Comparison of ENCODE assay signal across 1 cellular context in the genomic region with DNA sequence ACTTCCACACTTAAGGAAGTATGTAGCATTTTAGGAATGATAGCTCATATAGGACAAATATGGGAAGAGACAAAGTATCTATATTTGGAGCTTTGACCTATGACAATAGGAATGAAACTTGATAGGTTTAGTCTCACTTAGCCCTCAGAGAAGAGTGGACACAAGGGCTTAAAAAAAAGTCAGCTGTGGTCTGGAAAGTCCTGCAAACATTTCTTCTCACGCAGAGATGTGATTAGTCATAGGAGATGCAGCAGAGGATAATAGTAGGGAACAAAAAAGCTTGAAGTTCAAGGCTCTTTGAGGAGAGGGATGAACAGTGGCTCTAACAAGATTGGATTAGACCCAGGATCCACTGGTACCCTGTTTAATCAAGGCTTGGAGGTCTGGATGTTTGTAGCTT.
TF ChIP-seq lines count a peak whose summit lies in the region.

No MANE protein-coding gene starts in this region.

TF ChIP-seq in GM23338, 12 proteins besides CTCF, POLR2A, EP300 and RAD21:
- TF ChIP-seq, protein P1, sequence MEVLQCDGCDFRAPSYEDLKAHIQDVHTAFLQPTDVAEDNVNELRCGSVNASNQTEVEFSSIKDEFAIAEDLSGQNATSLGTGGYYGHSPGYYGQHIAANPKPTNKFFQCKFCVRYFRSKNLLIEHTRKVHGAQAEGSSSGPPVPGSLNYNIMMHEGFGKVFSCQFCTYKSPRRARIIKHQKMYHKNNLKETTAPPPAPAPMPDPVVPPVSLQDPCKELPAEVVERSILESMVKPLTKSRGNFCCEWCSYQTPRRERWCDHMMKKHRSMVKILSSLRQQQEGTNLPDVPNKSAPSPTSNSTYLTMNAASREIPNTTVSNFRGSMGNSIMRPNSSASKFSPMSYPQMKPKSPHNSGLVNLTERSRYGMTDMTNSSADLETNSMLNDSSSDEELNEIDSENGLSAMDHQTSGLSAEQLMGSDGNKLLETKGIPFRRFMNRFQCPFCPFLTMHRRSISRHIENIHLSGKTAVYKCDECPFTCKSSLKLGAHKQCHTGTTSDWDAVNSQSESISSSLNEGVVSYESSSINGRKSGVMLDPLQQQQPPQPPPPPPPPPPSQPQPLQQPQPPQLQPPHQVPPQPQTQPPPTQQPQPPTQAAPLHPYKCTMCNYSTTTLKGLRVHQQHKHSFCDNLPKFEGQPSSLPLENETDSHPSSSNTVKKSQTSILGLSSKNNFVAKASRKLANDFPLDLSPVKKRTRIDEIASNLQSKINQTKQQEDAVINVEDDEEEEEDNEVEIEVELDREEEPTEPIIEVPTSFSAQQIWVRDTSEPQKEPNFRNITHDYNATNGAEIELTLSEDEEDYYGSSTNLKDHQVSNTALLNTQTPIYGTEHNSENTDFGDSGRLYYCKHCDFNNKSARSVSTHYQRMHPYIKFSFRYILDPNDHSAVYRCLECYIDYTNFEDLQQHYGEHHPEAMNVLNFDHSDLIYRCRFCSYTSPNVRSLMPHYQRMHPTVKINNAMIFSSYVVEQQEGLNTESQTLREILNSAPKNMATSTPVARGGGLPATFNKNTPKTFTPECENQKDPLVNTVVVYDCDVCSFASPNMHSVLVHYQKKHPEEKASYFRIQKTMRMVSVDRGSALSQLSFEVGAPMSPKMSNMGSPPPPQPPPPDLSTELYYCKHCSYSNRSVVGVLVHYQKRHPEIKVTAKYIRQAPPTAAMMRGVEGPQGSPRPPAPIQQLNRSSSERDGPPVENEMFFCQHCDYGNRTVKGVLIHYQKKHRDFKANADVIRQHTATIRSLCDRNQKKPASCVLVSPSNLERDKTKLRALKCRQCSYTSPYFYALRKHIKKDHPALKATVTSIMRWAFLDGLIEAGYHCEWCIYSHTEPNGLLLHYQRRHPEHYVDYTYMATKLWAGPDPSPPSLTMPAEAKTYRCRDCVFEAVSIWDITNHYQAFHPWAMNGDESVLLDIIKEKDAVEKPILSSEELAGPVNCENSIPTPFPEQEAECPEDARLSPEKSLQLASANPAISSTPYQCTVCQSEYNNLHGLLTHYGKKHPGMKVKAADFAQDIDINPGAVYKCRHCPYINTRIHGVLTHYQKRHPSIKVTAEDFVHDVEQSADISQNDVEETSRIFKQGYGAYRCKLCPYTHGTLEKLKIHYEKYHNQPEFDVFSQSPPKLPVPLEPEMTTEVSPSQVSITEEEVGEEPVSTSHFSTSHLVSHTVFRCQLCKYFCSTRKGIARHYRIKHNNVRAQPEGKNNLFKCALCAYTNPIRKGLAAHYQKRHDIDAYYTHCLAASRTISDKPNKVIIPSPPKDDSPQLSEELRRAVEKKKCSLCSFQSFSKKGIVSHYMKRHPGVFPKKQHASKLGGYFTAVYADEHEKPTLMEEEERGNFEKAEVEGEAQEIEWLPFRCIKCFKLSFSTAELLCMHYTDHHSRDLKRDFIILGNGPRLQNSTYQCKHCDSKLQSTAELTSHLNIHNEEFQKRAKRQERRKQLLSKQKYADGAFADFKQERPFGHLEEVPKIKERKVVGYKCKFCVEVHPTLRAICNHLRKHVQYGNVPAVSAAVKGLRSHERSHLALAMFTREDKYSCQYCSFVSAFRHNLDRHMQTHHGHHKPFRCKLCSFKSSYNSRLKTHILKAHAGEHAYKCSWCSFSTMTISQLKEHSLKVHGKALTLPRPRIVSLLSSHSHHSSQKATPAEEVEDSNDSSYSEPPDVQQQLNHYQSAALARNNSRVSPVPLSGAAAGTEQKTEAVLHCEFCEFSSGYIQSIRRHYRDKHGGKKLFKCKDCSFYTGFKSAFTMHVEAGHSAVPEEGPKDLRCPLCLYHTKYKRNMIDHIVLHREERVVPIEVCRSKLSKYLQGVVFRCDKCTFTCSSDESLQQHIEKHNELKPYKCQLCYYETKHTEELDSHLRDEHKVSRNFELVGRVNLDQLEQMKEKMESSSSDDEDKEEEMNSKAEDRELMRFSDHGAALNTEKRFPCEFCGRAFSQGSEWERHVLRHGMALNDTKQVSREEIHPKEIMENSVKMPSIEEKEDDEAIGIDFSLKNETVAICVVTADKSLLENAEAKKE (CRISPR knock-in tag; IDR thresholded peaks at IDR 0.05) = no peak
- no peak for TF ChIP-seq NANOG (IDR thresholded peaks at IDR 0.05; ENCODE audit: borderline replicate concordance)
- TF ChIP-seq, protein P2, sequence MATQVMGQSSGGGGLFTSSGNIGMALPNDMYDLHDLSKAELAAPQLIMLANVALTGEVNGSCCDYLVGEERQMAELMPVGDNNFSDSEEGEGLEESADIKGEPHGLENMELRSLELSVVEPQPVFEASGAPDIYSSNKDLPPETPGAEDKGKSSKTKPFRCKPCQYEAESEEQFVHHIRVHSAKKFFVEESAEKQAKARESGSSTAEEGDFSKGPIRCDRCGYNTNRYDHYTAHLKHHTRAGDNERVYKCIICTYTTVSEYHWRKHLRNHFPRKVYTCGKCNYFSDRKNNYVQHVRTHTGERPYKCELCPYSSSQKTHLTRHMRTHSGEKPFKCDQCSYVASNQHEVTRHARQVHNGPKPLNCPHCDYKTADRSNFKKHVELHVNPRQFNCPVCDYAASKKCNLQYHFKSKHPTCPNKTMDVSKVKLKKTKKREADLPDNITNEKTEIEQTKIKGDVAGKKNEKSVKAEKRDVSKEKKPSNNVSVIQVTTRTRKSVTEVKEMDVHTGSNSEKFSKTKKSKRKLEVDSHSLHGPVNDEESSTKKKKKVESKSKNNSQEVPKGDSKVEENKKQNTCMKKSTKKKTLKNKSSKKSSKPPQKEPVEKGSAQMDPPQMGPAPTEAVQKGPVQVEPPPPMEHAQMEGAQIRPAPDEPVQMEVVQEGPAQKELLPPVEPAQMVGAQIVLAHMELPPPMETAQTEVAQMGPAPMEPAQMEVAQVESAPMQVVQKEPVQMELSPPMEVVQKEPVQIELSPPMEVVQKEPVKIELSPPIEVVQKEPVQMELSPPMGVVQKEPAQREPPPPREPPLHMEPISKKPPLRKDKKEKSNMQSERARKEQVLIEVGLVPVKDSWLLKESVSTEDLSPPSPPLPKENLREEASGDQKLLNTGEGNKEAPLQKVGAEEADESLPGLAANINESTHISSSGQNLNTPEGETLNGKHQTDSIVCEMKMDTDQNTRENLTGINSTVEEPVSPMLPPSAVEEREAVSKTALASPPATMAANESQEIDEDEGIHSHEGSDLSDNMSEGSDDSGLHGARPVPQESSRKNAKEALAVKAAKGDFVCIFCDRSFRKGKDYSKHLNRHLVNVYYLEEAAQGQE (IDR thresholded peaks at IDR 0.05; ENCODE audit: unreplicated experiment) = no peak
- no peak for TF ChIP-seq EZH2phosphoT487 (IDR thresholded peaks at IDR 0.05; ENCODE audit: unreplicated experiment)
- no peak for TF ChIP-seq POLR2AphosphoS5 (IDR thresholded peaks at IDR 0.05; ENCODE audit: low read depth)
- TF ChIP-seq CREB1 (CRISPR knock-in tag; IDR thresholded peaks at IDR 0.05; ENCODE audit: low read depth) = no peak
- no peak for TF ChIP-seq EZH2 (IDR thresholded peaks at IDR 0.05; ENCODE audit: low read depth, unreplicated experiment)
- TF ChIP-seq, protein P3, sequence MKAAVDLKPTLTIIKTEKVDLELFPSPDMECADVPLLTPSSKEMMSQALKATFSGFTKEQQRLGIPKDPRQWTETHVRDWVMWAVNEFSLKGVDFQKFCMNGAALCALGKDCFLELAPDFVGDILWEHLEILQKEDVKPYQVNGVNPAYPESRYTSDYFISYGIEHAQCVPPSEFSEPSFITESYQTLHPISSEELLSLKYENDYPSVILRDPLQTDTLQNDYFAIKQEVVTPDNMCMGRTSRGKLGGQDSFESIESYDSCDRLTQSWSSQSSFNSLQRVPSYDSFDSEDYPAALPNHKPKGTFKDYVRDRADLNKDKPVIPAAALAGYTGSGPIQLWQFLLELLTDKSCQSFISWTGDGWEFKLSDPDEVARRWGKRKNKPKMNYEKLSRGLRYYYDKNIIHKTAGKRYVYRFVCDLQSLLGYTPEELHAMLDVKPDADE (IDR thresholded peaks at IDR 0.05) = no peak
- no peak for TF ChIP-seq JUNB (IDR thresholded peaks at IDR 0.05; ENCODE audit: unreplicated experiment)
- TF ChIP-seq ZNF114 (CRISPR knock-in tag; IDR thresholded peaks at IDR 0.05) = no peak
- no peak for TF ChIP-seq STAT1 (IDR thresholded peaks at IDR 0.05; ENCODE audit: unreplicated experiment)
- no peak for TF ChIP-seq ZNF331 (CRISPR knock-in tag; IDR thresholded peaks at IDR 0.05; ENCODE audit: low read depth)
